Comparison of ENCODE assay signal across 1 cellular context in the genomic region with DNA sequence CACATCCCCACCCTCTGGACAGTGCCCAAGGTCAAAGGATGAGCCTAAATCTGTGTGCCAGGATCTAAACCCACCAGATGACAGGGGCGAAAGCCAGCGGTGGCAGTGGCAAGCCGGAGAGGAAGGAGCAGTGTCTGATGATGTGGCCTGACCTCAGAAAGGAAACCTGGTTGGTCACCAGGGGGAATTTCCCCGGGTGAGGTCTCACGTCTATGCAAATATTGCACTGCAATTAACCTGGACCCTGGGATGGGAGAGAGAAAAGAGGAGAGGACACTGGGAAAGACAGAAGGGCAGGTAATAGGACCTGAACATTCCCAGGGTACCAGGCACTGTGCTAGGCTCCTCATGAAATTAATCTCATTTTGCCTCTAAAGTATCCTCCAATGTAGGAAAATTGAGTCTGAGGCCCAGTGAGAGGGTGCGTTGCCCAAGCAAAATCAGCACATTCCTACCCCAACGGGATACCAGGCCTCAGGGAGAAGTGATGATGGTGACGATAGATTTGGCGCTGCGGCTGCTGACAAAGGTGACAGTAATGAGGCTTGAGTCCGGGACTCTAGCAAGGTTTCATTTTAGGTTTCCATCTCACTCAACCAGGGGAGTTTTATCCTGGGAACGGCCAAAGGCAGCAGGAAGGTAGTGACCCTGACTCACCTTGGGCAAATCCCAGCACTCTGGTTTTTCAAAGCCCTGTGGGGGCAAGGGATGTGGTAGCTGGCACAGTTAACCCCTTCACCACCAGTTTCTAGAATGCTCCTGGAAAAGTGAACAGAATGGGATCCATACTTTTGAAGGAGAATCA.
TF ChIP-seq lines count a peak whose summit lies in the region.

No MANE protein-coding gene starts in this region.

TF ChIP-seq in HepG2, 621 proteins besides CTCF, POLR2A, EP300 and RAD21 (continued from another document and continues in another):
- TF ChIP-seq, protein P1, sequence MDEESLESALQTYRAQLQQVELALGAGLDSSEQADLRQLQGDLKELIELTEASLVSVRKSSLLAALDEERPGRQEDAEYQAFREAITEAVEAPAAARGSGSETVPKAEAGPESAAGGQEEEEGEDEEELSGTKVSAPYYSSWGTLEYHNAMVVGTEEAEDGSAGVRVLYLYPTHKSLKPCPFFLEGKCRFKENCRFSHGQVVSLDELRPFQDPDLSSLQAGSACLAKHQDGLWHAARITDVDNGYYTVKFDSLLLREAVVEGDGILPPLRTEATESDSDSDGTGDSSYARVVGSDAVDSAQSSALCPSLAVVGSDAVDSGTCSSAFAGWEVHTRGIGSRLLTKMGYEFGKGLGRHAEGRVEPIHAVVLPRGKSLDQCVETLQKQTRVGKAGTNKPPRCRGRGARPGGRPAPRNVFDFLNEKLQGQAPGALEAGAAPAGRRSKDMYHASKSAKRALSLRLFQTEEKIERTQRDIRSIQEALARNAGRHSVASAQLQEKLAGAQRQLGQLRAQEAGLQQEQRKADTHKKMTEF (CRISPR knock-in tag; IDR thresholded peaks at IDR 0.05) = no peak
- TF ChIP-seq, protein P2, sequence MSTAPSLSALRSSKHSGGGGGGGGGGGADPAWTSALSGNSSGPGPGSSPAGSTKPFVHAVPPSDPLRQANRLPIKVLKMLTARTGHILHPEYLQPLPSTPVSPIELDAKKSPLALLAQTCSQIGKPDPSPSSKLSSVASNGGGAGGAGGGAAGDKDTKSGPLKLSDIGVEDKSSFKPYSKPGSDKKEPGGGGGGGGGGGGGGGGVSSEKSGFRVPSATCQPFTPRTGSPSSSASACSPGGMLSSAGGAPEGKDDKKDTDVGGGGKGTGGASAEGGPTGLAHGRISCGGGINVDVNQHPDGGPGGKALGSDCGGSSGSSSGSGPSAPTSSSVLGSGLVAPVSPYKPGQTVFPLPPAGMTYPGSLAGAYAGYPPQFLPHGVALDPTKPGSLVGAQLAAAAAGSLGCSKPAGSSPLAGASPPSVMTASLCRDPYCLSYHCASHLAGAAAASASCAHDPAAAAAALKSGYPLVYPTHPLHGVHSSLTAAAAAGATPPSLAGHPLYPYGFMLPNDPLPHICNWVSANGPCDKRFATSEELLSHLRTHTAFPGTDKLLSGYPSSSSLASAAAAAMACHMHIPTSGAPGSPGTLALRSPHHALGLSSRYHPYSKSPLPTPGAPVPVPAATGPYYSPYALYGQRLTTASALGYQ (CRISPR knock-in tag; IDR thresholded peaks at IDR 0.05) = no peak
- no peak for TF ChIP-seq CCAR2 (optimal IDR thresholded peaks at IDR 0.05; ENCODE audit: low read depth, low read length)
- no peak for TF ChIP-seq ASH2L (IDR thresholded peaks at IDR 0.05; ENCODE audit: insufficient read length, low read depth, low read length)
- TF ChIP-seq PTBP1 (IDR thresholded peaks at IDR 0.05; ENCODE audit: low read depth, low read length, poor library complexity, severe bottlenecking) = no peak
- TF ChIP-seq LCORL (IDR thresholded peaks at IDR 0.05) = no peak
- no peak for TF ChIP-seq LCORL (CRISPR knock-in tag; IDR thresholded peaks at IDR 0.05)
- TF ChIP-seq NFIC (IDR thresholded peaks at IDR 0.05; ENCODE audit: low read length) = no peak
- TF ChIP-seq ZFP90 (CRISPR knock-in tag; IDR thresholded peaks at IDR 0.05; ENCODE audit: borderline replicate concordance) = no peak
- TF ChIP-seq, protein P3, sequence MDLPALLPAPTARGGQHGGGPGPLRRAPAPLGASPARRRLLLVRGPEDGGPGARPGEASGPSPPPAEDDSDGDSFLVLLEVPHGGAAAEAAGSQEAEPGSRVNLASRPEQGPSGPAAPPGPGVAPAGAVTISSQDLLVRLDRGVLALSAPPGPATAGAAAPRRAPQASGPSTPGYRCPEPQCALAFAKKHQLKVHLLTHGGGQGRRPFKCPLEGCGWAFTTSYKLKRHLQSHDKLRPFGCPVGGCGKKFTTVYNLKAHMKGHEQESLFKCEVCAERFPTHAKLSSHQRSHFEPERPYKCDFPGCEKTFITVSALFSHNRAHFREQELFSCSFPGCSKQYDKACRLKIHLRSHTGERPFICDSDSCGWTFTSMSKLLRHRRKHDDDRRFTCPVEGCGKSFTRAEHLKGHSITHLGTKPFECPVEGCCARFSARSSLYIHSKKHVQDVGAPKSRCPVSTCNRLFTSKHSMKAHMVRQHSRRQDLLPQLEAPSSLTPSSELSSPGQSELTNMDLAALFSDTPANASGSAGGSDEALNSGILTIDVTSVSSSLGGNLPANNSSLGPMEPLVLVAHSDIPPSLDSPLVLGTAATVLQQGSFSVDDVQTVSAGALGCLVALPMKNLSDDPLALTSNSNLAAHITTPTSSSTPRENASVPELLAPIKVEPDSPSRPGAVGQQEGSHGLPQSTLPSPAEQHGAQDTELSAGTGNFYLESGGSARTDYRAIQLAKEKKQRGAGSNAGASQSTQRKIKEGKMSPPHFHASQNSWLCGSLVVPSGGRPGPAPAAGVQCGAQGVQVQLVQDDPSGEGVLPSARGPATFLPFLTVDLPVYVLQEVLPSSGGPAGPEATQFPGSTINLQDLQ (CRISPR knock-in tag; IDR thresholded peaks at IDR 0.05) = no peak
- no peak for TF ChIP-seq TEAD3 (CRISPR knock-in tag; optimal IDR thresholded peaks at IDR 0.05; ENCODE audit: borderline replicate concordance)
- TF ChIP-seq, protein P4, sequence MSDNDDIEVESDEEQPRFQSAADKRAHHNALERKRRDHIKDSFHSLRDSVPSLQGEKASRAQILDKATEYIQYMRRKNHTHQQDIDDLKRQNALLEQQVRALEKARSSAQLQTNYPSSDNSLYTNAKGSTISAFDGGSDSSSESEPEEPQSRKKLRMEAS (IDR thresholded peaks at IDR 0.05) = no peak
- TF ChIP-seq, protein P5, sequence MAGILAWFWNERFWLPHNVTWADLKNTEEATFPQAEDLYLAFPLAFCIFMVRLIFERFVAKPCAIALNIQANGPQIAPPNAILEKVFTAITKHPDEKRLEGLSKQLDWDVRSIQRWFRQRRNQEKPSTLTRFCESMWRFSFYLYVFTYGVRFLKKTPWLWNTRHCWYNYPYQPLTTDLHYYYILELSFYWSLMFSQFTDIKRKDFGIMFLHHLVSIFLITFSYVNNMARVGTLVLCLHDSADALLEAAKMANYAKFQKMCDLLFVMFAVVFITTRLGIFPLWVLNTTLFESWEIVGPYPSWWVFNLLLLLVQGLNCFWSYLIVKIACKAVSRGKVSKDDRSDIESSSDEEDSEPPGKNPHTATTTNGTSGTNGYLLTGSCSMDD (CRISPR knock-in tag; IDR thresholded peaks at IDR 0.05) = no peak
- no peak for TF ChIP-seq ZNF331 (CRISPR knock-in tag; IDR thresholded peaks at IDR 0.05)
- no peak for TF ChIP-seq ZNF143 (CRISPR knock-in tag; IDR thresholded peaks at IDR 0.05)
- TF ChIP-seq ZNF619 (CRISPR knock-in tag; IDR thresholded peaks at IDR 0.05) = no peak
- TF ChIP-seq ZNF547 (CRISPR knock-in tag; IDR thresholded peaks at IDR 0.05) = no peak
- TF ChIP-seq, protein P6, sequence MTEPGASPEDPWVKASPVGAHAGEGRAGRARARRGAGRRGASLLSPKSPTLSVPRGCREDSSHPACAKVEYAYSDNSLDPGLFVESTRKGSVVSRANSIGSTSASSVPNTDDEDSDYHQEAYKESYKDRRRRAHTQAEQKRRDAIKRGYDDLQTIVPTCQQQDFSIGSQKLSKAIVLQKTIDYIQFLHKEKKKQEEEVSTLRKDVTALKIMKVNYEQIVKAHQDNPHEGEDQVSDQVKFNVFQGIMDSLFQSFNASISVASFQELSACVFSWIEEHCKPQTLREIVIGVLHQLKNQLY (CRISPR knock-in tag; IDR thresholded peaks at IDR 0.05) = no peak
- no peak for TF ChIP-seq YY1 (IDR thresholded peaks at IDR 0.05; ENCODE audit: insufficient read depth, insufficient replicate concordance, low read depth, low read length)
- TF ChIP-seq, protein P7, sequence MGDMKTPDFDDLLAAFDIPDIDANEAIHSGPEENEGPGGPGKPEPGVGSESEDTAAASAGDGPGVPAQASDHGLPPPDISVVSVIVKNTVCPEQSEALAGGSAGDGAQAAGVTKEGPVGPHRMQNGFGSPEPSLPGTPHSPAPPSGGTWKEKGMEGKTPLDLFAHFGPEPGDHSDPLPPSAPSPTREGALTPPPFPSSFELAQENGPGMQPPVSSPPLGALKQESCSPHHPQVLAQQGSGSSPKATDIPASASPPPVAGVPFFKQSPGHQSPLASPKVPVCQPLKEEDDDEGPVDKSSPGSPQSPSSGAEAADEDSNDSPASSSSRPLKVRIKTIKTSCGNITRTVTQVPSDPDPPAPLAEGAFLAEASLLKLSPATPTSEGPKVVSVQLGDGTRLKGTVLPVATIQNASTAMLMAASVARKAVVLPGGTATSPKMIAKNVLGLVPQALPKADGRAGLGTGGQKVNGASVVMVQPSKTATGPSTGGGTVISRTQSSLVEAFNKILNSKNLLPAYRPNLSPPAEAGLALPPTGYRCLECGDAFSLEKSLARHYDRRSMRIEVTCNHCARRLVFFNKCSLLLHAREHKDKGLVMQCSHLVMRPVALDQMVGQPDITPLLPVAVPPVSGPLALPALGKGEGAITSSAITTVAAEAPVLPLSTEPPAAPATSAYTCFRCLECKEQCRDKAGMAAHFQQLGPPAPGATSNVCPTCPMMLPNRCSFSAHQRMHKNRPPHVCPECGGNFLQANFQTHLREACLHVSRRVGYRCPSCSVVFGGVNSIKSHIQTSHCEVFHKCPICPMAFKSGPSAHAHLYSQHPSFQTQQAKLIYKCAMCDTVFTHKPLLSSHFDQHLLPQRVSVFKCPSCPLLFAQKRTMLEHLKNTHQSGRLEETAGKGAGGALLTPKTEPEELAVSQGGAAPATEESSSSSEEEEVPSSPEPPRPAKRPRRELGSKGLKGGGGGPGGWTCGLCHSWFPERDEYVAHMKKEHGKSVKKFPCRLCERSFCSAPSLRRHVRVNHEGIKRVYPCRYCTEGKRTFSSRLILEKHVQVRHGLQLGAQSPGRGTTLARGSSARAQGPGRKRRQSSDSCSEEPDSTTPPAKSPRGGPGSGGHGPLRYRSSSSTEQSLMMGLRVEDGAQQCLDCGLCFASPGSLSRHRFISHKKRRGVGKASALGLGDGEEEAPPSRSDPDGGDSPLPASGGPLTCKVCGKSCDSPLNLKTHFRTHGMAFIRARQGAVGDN (CRISPR knock-in tag; IDR thresholded peaks at IDR 0.05) = peak; percentile 32; the same call in 1 of the 2 replicates
- TF ChIP-seq ZNF350 (CRISPR knock-in tag; IDR thresholded peaks at IDR 0.05; ENCODE audit: borderline replicate concordance, low read depth) = no peak
- TF ChIP-seq ZNF484 (CRISPR knock-in tag; IDR thresholded peaks at IDR 0.05; ENCODE audit: borderline replicate concordance, low read depth) = no peak
- TF ChIP-seq, protein P8, sequence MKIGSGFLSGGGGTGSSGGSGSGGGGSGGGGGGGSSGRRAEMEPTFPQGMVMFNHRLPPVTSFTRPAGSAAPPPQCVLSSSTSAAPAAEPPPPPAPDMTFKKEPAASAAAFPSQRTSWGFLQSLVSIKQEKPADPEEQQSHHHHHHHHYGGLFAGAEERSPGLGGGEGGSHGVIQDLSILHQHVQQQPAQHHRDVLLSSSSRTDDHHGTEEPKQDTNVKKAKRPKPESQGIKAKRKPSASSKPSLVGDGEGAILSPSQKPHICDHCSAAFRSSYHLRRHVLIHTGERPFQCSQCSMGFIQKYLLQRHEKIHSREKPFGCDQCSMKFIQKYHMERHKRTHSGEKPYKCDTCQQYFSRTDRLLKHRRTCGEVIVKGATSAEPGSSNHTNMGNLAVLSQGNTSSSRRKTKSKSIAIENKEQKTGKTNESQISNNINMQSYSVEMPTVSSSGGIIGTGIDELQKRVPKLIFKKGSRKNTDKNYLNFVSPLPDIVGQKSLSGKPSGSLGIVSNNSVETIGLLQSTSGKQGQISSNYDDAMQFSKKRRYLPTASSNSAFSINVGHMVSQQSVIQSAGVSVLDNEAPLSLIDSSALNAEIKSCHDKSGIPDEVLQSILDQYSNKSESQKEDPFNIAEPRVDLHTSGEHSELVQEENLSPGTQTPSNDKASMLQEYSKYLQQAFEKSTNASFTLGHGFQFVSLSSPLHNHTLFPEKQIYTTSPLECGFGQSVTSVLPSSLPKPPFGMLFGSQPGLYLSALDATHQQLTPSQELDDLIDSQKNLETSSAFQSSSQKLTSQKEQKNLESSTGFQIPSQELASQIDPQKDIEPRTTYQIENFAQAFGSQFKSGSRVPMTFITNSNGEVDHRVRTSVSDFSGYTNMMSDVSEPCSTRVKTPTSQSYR (CRISPR knock-in tag; IDR thresholded peaks at IDR 0.05; ENCODE audit: borderline replicate concordance) = no peak
- TF ChIP-seq, protein P9, sequence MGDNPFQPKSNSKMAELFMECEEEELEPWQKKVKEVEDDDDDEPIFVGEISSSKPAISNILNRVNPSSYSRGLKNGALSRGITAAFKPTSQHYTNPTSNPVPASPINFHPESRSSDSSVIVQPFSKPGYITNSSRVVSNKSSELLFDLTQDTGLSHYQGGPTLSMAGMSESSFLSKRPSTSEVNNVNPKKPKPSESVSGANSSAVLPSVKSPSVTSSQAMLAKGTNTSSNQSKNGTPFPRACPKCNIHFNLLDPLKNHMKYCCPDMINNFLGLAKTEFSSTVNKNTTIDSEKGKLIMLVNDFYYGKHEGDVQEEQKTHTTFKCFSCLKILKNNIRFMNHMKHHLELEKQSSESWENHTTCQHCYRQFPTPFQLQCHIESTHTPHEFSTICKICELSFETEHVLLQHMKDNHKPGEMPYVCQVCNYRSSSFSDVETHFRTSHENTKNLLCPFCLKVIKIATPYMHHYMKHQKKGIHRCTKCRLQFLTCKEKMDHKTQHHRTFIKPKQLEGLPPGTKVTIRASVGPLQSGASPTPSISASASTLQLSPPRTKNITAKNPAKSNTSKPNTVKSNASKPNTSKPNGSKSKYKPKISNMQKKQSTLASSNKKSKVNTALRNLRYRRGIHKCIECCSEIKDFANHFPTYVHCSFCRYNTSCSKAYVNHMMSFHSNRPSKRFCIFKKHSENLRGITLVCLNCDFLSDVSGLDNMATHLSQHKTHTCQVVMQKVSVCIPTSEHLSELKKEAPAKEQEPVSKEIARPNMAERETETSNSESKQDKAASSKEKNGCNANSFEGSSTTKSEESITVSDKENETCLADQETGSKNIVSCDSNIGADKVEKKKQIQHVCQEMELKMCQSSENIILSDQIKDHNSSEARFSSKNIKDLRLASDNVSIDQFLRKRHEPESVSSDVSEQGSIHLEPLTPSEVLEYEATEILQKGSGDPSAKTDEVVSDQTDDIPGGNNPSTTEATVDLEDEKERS (CRISPR knock-in tag; IDR thresholded peaks at IDR 0.05) = 0 out of 2 replicates have a peak, but pooled peaks have one; percentile 23
- TF ChIP-seq NFATC3 (CRISPR knock-in tag; IDR thresholded peaks at IDR 0.05) = no peak
- TF ChIP-seq TBX2 (CRISPR knock-in tag; IDR thresholded peaks at IDR 0.05; ENCODE audit: borderline replicate concordance) = peak; percentile 23; the same call in 1 of the 2 replicates
- TF ChIP-seq SAFB2 (CRISPR knock-in tag; IDR thresholded peaks at IDR 0.05; ENCODE audit: borderline replicate concordance, low read depth) = no peak
- no peak for TF ChIP-seq MEIS2 (CRISPR knock-in tag; IDR thresholded peaks at IDR 0.05)
- TF ChIP-seq, protein P10, sequence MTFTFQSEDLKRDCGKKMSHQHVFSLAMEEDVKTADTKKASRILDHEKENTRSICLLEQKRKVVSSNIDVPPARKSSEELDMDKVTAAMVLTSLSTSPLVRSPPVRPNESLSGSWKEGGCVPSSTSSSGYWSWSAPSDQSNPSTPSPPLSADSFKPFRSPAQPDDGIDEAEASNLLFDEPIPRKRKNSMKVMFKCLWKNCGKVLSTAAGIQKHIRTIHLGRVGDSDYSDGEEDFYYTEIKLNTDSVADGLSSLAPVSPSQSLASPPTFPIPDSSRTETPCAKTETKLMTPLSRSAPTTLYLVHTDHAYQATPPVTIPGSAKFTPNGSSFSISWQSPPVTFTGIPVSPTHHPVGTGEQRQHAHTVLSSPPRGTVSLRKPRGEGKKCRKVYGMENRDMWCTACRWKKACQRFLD (CRISPR knock-in tag; IDR thresholded peaks at IDR 0.05; ENCODE audit: borderline replicate concordance) = no peak
- no peak for TF ChIP-seq NR1H2 (CRISPR knock-in tag; IDR thresholded peaks at IDR 0.05; ENCODE audit: borderline replicate concordance, low read depth)
- peak; percentile 83 for TF ChIP-seq ZNF652 (CRISPR knock-in tag; IDR thresholded peaks at IDR 0.05; ENCODE audit: borderline replicate concordance, low read depth)
- 0 out of 2 replicates have a peak, but pooled peaks have one; percentile 9 for TF ChIP-seq SALL1 (CRISPR knock-in tag; IDR thresholded peaks at IDR 0.05)
- TF ChIP-seq RELA (CRISPR knock-in tag; IDR thresholded peaks at IDR 0.05) = 0 out of 2 replicates have a peak, but pooled peaks have one; percentile 71
